16 cellular contexts compared by ENCODE assay signal in the genomic region with DNA sequence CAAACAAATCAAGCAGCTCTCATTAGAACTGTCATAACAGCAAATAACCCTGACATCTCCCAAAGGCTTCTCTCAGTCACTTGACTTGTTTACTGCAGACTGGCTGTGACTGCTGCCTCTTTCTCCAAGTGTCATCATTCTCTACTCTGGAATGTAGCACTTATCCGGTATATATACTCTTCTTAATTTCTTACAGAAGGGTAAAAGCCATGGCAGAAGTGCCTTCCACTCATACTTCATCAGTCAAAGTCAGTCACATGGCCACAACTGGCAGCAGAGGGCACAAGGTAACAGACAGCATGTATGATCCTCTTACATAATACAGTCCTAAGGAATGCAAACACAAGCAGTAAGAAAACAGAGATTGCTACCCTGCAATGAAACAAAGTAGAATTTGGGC. TPM values are rescaled to one million over a fixed set of nuclear protein-coding genes. Genes with fewer than 3 reads are reported as not detected.
DNase-seq lines count a peak whose midpoint lies in the region; ATAC-seq and TF ChIP-seq lines count a peak whose summit lies in the region.
"Had no signal": no experiment of that assay in that cellular context is flagged by ENCODE, and none has a peak within 500 bp of the region (broad histone marks: within the 10 kb centered on the region; RNA-seq: fewer than 3 reads in every experiment).

No MANE protein-coding gene starts in this region.

- no peak for DNase-seq in HFFc6
- no peak for DNase-seq in SK-N-MC (ENCODE audit: low read depth, low spot score)
- peak; percentile 64 for DNase-seq in fibroblast of villous mesenchyme (ENCODE audit: low read depth)
- peak; percentile 27 for DNase-seq in renal cortical epithelial cell (ENCODE audit: low read depth)
- no peak for DNase-seq in retina
- DNase-seq: activated CD4-positive, alpha-beta memory T cell treated with anti-CD3 and anti-CD28 coated beads, Interleukin-2, amount 10 ng/mL, durations not matched to agents 7 days and 5 days; effector memory CD4-positive, alpha-beta T cell; left cardiac atrium; NCI-H1048 had no signal

- H3K9me3 ChIP-seq in SK-N-MC (ENCODE audit: low read depth, low read length) = no peaks in the 10 kb centered on the region
- H3K9me3 ChIP-seq: ascending aorta had no signal

- H3K4me3 ChIP-seq in SK-N-MC (no peak overlapping the region), fibroblast of villous mesenchyme (ENCODE audit: low read depth, low read length) (no peak overlapping the region)
- H3K4me3 ChIP-seq: ascending aorta had no signal

- H3K9me3 Mint-ChIP-seq in HFFc6 = no peaks in the 10 kb centered on the region
- H3K9me3 Mint-ChIP-seq: activated CD4-positive, alpha-beta memory T cell treated with anti-CD3 and anti-CD28 coated beads, Interleukin-2, amount 10 ng/mL, durations not matched to agents 7 days and 5 days; activated T-helper 17 cell treated with anti-CD3 and anti-CD28 coated beads, Interleukin-2, amount 50 U/mL, for 72 hours had no signal

- H3K27me3 Mint-ChIP-seq in HFFc6 (ENCODE audit: insufficient read depth) = no peaks in the 10 kb centered on the region
- H3K27me3 Mint-ChIP-seq: activated CD4-positive, alpha-beta memory T cell treated with anti-CD3 and anti-CD28 coated beads, Interleukin-2, amount 10 ng/mL, durations not matched to agents 7 days and 5 days; activated T-helper 17 cell treated with anti-CD3 and anti-CD28 coated beads, Interleukin-2, amount 50 U/mL, for 72 hours had no signal

- peaks cover 59% of the 10 kb centered on the region for H3K4me1 Mint-ChIP-seq in HFFc6 (ENCODE audit: low read depth)

- H3K27ac Mint-ChIP-seq in HFFc6 = peak overlapping the region; percentile 19; the same call in 1 of the 2 replicates
- H3K27ac Mint-ChIP-seq: activated CD4-positive, alpha-beta memory T cell treated with anti-CD3 and anti-CD28 coated beads, Interleukin-2, amount 10 ng/mL, durations not matched to agents 7 days and 5 days; activated T-helper 17 cell treated with anti-CD3 and anti-CD28 coated beads, Interleukin-2, amount 50 U/mL, for 72 hours had no signal

- no peak for ATAC-seq in HG03159 (IDR thresholded peaks at IDR 0.05; ENCODE audit: unreplicated experiment)
- ATAC-seq in GM21423 (IDR thresholded peaks at IDR 0.05; ENCODE audit: unreplicated experiment) = no peak
- ATAC-seq: activated T-helper 17 cell treated with anti-CD3 and anti-CD28 coated beads, Interleukin-2, amount 50 U/mL, for 72 hours; HCT116; Panc1 had no signal

- no peak overlapping the region for H3K4me3 Mint-ChIP-seq in HFFc6
- H3K4me3 Mint-ChIP-seq: activated CD4-positive, alpha-beta memory T cell treated with anti-CD3 and anti-CD28 coated beads, Interleukin-2, amount 10 ng/mL, durations not matched to agents 7 days and 5 days; activated T-helper 17 cell treated with anti-CD3 and anti-CD28 coated beads, Interleukin-2, amount 50 U/mL, for 72 hours had no signal

- H3K36me3 Mint-ChIP-seq in HFFc6 (ENCODE audit: low read depth) = no peaks in the 10 kb centered on the region

- H3K9ac ChIP-seq in SK-N-MC (ENCODE audit: insufficient read length) = no peak overlapping the region

- H3K36me3 ChIP-seq in SK-N-MC (ENCODE audit: insufficient read depth, low read length) = no peaks in the 10 kb centered on the region
- H3K36me3 ChIP-seq: ascending aorta had no signal

- H3K27ac ChIP-seq in SK-N-MC = peak overlapping the region; percentile 18; the same call in 1 of the 2 replicates
- H3K27ac ChIP-seq: ascending aorta had no signal

- TF ChIP-seq CTCF in HFFc6 (IDR thresholded peaks at IDR 0.05) (no peak), fibroblast of villous mesenchyme (IDR thresholded peaks at IDR 0.05; ENCODE audit: insufficient read depth, low read depth, low read length) (no peak)

RNA-seq across cellular contexts. Expression of a gene that starts 9.3 kb away (rescaled TPM):
- 1 to 10 TPM; 4.1 to 5.9 (median 5.0) TPM for total RNA-seq in HFFc6 (2021; fragmentation: NEBNext Ultra II Directional; extraction: Animal tissue kit (Norgen Biotek cat#: 25700))
- 9.5 and 9.7 TPM in 2 replicates for total RNA-seq in fibroblast of villous mesenchyme
- total RNA-seq in renal cortical epithelial cell = 4.0 and 10.1 TPM in 2 replicates

RNA-seq across cellular contexts. Expression of a gene that starts 27.5 kb away (rescaled TPM):
- total RNA-seq in HFFc6 (2021; fragmentation: NEBNext Ultra II Directional; extraction: Animal tissue kit (Norgen Biotek cat#: 25700)) = not detected
- total RNA-seq in fibroblast of villous mesenchyme (not detected in 2 replicates), renal cortical epithelial cell (not detected in 2 replicates)
- total RNA-seq: activated CD4-positive, alpha-beta memory T cell treated with anti-CD3 and anti-CD28 coated beads, Interleukin-2, amount 10 ng/mL, durations not matched to agents 7 days and 5 days; activated T-helper 17 cell treated with anti-CD3 and anti-CD28 coated beads, Interleukin-2, amount 50 U/mL, for 72 hours; ascending aorta; HT1080; left cardiac atrium had no signal

RNA-seq across cellular contexts. Expression of a gene that starts 40.6 kb away (rescaled TPM):
- not detected for total RNA-seq in HFFc6 (2021; fragmentation: NEBNext Ultra II Directional; extraction: Animal tissue kit (Norgen Biotek cat#: 25700))
- total RNA-seq in fibroblast of villous mesenchyme (not detected in 2 replicates), renal cortical epithelial cell (not detected in 2 replicates)
- total RNA-seq: activated CD4-positive, alpha-beta memory T cell treated with anti-CD3 and anti-CD28 coated beads, Interleukin-2, amount 10 ng/mL, durations not matched to agents 7 days and 5 days; activated T-helper 17 cell treated with anti-CD3 and anti-CD28 coated beads, Interleukin-2, amount 50 U/mL, for 72 hours; ascending aorta; HT1080; left cardiac atrium had no signal

RNA-seq across cellular contexts. Expression of a gene that starts 50.0 kb away (rescaled TPM):
- 10 to 100 TPM; 10.5 to 15.9 (median 13.6) TPM for total RNA-seq in HFFc6 (2021; fragmentation: NEBNext Ultra II Directional; extraction: Animal tissue kit (Norgen Biotek cat#: 25700))
- total RNA-seq in fibroblast of villous mesenchyme (17.7 and 19.4 TPM in 2 replicates), renal cortical epithelial cell (15.6 and 20.0 TPM in 2 replicates)

Comparison
In these comparisons a context has a peak if more than half of its experiments do, and no peak if none do; other contexts are left out.
1. DNase-seq: peak in fibroblast of villous mesenchyme (single experiment) and renal cortical epithelial cell (single experiment); none in HFFc6 (single experiment), SK-N-MC (single experiment) and retina (single experiment).